ENCODE assay signal across 10 cellular contexts in the genomic region with DNA sequence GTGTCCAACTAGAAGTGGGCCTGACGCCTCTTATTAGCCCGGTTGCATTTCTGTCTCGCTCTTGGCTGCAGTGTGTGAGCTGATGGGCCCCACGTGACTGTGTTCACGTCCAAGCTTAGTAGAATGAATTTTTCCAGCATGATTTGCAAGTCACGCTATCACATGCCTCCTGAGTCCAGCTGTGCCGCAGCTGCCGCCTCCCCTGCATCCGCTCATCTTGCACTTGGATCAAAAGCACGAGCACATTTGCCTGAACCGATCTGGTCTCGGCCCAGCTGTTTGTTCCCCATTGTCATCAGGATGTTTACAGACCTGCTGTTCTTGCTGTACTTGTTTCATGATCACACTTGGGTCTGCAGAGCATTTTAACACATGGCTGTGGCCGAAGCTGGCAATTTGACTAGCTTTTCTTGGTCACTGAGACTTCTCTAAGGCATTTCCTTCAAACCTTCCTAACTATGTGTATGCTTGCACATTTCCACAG.
DNase-seq lines count a peak whose midpoint lies in the region; ATAC-seq and TF ChIP-seq lines count a peak whose summit lies in the region.
"Had no signal": no experiment of that assay in that cellular context is flagged by ENCODE, and none has a peak within 500 bp of the region (broad histone marks: within the 10 kb centered on the region; RNA-seq: fewer than 3 reads in every experiment).

No MANE protein-coding gene starts in this region.

- H3K36me3 Mint-ChIP-seq in CD8-positive, alpha-beta memory T cell, result no peaks in the 10 kb centered on the region
- H3K36me3 Mint-ChIP-seq: type B pancreatic cell had no signal

- dilution Hi-C loops in mammary epithelial cell (cut with HindIII; ENCODE audit: low sequenced_read_pairs), result no loop called here

- no peak for ATAC-seq in HG03159 (IDR thresholded peaks at IDR 0.05; ENCODE audit: unreplicated experiment)

- CTCF ChIA-PET in mammary epithelial cell (lab: Charles Lee; ENCODE audit: low non-redundant PET), result no interaction called here
- CTCF ChIA-PET in CD8-positive, alpha-beta memory T cell (lab: Charles Lee), result no interaction called here

- TF ChIP-seq CTCF in breast epithelium (IDR thresholded peaks at IDR 0.05) (no peak), mammary epithelial cell (conservative IDR thresholded peaks at IDR 0.05 in 1 of 2, IDR thresholded peaks at IDR 0.05 in 1 of 2; ENCODE audit: extremely low read depth in 1 of 2, insufficient read depth in 1 of 2, low read depth in 1 of 2, low read length in 2 of 2) (no peak), esophagus muscularis mucosa (IDR thresholded peaks at IDR 0.05) (no peak), vagina (IDR thresholded peaks at IDR 0.05) (no peak)

- TF ChIP-seq POLR2A in breast epithelium (IDR thresholded peaks at IDR 0.05), result no peak
- no peak for TF ChIP-seq POLR2A in esophagus muscularis mucosa (IDR thresholded peaks at IDR 0.05; ENCODE audit: low read depth)
- TF ChIP-seq POLR2A in vagina (IDR thresholded peaks at IDR 0.05), result no peak

- no peaks in the 10 kb centered on the region for H3K9me3 ChIP-seq in breast epithelium
- H3K9me3 ChIP-seq in mammary epithelial cell (replicated peaks; ENCODE audit: insufficient read depth, low read length), result no peaks in the 10 kb centered on the region
- no peaks in the 10 kb centered on the region for H3K9me3 ChIP-seq in esophagus muscularis mucosa
- H3K9me3 ChIP-seq in muscle layer of duodenum (ENCODE audit: control insufficient read depth in 1 of 2, low read length in 2 of 2), result no peaks in the 10 kb centered on the region
- H3K9me3 ChIP-seq in vagina, result no peaks in the 10 kb centered on the region
- no peaks in the 10 kb centered on the region for H3K9me3 ChIP-seq in CD8-positive, alpha-beta memory T cell (ENCODE audit: low read length)

- WGBS in mammary epithelial cell (ENCODE audit: low coverage, missing lambda C conversion rate), result 80% methylated on average over 10 of the region's 13 CpGs
- WGBS in esophagus muscularis mucosa, result 37% methylated on average over 13 of the region's 13 CpGs

- H3K4me1 Mint-ChIP-seq in CD8-positive, alpha-beta memory T cell, result peaks cover 0 to 4% (median 2%) of the 10 kb centered on the region in 3 donors

- no TSS peak for BruUV-seq in mammary epithelial cell (replicated peaks; lab: Mats Ljungman, UMichigan)

- no peaks in the 10 kb centered on the region for H3K27me3 ChIP-seq in breast epithelium
- peaks cover 3% of the 10 kb centered on the region for H3K27me3 ChIP-seq in mammary epithelial cell (ENCODE audit: insufficient read depth, low read length)
- H3K27me3 ChIP-seq in esophagus muscularis mucosa, result no peaks in the 10 kb centered on the region
- no peaks in the 10 kb centered on the region for H3K27me3 ChIP-seq in muscle layer of duodenum (ENCODE audit: low read depth, low read length)
- no peaks in the 10 kb centered on the region for H3K27me3 ChIP-seq in vagina
- no peaks in the 10 kb centered on the region for H3K27me3 ChIP-seq in CD8-positive, alpha-beta memory T cell (ENCODE audit: insufficient read depth, low read length, poor library complexity, severe bottlenecking)

- H3K79me2 ChIP-seq in mammary epithelial cell (ENCODE audit: insufficient read depth, low read length), result no peaks in the 10 kb centered on the region

- no peak overlapping the region for H3K4me2 ChIP-seq in mammary epithelial cell (ENCODE audit: insufficient read depth, low read depth, low read length)

- no peaks in the 10 kb centered on the region for H3K4me1 ChIP-seq in breast epithelium
- no peaks in the 10 kb centered on the region for H3K4me1 ChIP-seq in mammary epithelial cell (ENCODE audit: insufficient read depth, low read length)
- H3K4me1 ChIP-seq in esophagus muscularis mucosa, result peaks cover 26 to 39% (median 33%) of the 10 kb centered on the region in 4 donors
- no peaks in the 10 kb centered on the region for H3K4me1 ChIP-seq in muscle layer of duodenum (ENCODE audit: control insufficient read depth in 1 of 2, insufficient read depth in 2 of 2, low read length in 2 of 2)
- H3K4me1 ChIP-seq in vagina, result peaks cover 42% of the 10 kb centered on the region
- no peaks in the 10 kb centered on the region for H3K4me1 ChIP-seq in CD8-positive, alpha-beta memory T cell (ENCODE audit: insufficient read depth, low read length)

- H3K27ac Mint-ChIP-seq in CD8-positive, alpha-beta memory T cell, result peak overlapping the region in 1 of 8 donors; percentile 4
- H3K27ac Mint-ChIP-seq: activated T-helper 2 cell treated with anti-CD3 and anti-CD28 coated beads, Interferon-gamma antibody, Interleukin-2, Interleukin-4, amounts not matched to agents 10 μg/mL and 5 μg/mL and 100 μg/mL, durations not matched to agents 14 hours and 24 hours and 36 hours; type B pancreatic cell had no signal

- POLR2A ChIA-PET in CD8-positive, alpha-beta memory T cell (lab: Charles Lee), result no interaction called here

- no peak overlapping the region for H2AFZ ChIP-seq in mammary epithelial cell (ENCODE audit: low read depth, low read length)

- no peak for TF ChIP-seq EP300 in esophagus muscularis mucosa (IDR thresholded peaks at IDR 0.05)

- H3K9ac ChIP-seq in mammary epithelial cell (ENCODE audit: insufficient read depth, low read length), result no peak overlapping the region

- intact Hi-C loops in breast epithelium (cut with DNase I; ENCODE audit: low total_unique reads), result no loop called here
- intact Hi-C loops in mammary epithelial cell (cut with micrococcal nuclease), result no loop called here
- intact Hi-C loops in esophagus muscularis mucosa (cut with DNase I), result no loop called here
- intact Hi-C loops in vagina (cut with DNase I), result no loop called here

- DNase-seq in breast epithelium (ENCODE audit: low spot score in 2 of 2), result peak in 1 of 2 donors; percentile 60
- DNase-seq in mammary epithelial cell, result no peak
- peak; percentile 97 for DNase-seq in esophagus muscularis mucosa (ENCODE audit: extremely low spot score)
- peak in 1 of 2 donors; percentile 97 for DNase-seq in vagina (ENCODE audit: extremely low spot score in 2 of 2)
- no peak for DNase-seq in CD8-positive, alpha-beta memory T cell
- DNase-seq in D341Med (ENCODE audit: low spot score), result no peak

- peak overlapping the region in 1 of 3 donors; percentile 17 for H3K4me3 ChIP-seq in breast epithelium
- H3K4me3 ChIP-seq in mammary epithelial cell (replicated peaks in 1 of 3; ENCODE audit: insufficient read depth in 1 of 3, low read depth in 2 of 3, low read length in 3 of 3), result no peak overlapping the region
- H3K4me3 ChIP-seq in esophagus muscularis mucosa, result peak overlapping the region in 1 of 4 donors; percentile 0
- no peak overlapping the region for H3K4me3 ChIP-seq in muscle layer of duodenum (ENCODE audit: low read depth in 1 of 2, low read length in 2 of 2)
- H3K4me3 ChIP-seq in vagina, result no peak overlapping the region
- H3K4me3 ChIP-seq in CD8-positive, alpha-beta memory T cell (ENCODE audit: low read length), result no peak overlapping the region

- H3K27ac ChIP-seq in breast epithelium, result peak overlapping the region; percentile 52 to 84
- no peak overlapping the region for H3K27ac ChIP-seq in mammary epithelial cell (ENCODE audit: insufficient read depth, low read depth, low read length)
- peak overlapping the region; percentile 62 to 75 (median 70) for H3K27ac ChIP-seq in esophagus muscularis mucosa (replicated peaks in 1 of 4)
- H3K27ac ChIP-seq in muscle layer of duodenum (ENCODE audit: low read length), result peak overlapping the region; percentile 35
- H3K27ac ChIP-seq in vagina, result peak overlapping the region; percentile 77
- no peak overlapping the region for H3K27ac ChIP-seq in CD8-positive, alpha-beta memory T cell (ENCODE audit: low read depth, low read length)

- H3K36me3 ChIP-seq in breast epithelium, result no peaks in the 10 kb centered on the region
- H3K36me3 ChIP-seq in mammary epithelial cell (ENCODE audit: insufficient read depth, low read length), result no peaks in the 10 kb centered on the region
- H3K36me3 ChIP-seq in esophagus muscularis mucosa, result no peaks in the 10 kb centered on the region
- H3K36me3 ChIP-seq in muscle layer of duodenum (ENCODE audit: control insufficient read depth in 1 of 2, insufficient read depth in 2 of 2, low read length in 2 of 2), result no peaks in the 10 kb centered on the region
- H3K36me3 ChIP-seq in vagina, result no peaks in the 10 kb centered on the region
- no peaks in the 10 kb centered on the region for H3K36me3 ChIP-seq in CD8-positive, alpha-beta memory T cell (ENCODE audit: insufficient read depth, low read length)

- no peak overlapping the region for H3K4me3 Mint-ChIP-seq in CD8-positive, alpha-beta memory T cell
- H3K4me3 Mint-ChIP-seq: type B pancreatic cell had no signal

- H3K27me3 Mint-ChIP-seq in CD8-positive, alpha-beta memory T cell, result no peaks in the 10 kb centered on the region
- H3K27me3 Mint-ChIP-seq: type B pancreatic cell had no signal

- in situ Hi-C loops in mammary epithelial cell (cut with MboI; ENCODE audit: low sequenced_read_pairs in 2 of 2), result no loop called here

- no peaks in the 10 kb centered on the region for H4K20me1 ChIP-seq in mammary epithelial cell (ENCODE audit: insufficient read depth, low read length)

- H3K9me3 Mint-ChIP-seq in CD8-positive, alpha-beta memory T cell, result peaks cover 0 to 4% (median 0%) of the 10 kb centered on the region in 5 donors
- H3K9me3 Mint-ChIP-seq: activated T-helper 2 cell treated with anti-CD3 and anti-CD28 coated beads, Interferon-gamma antibody, Interleukin-2, Interleukin-4, amounts not matched to agents 10 μg/mL and 5 μg/mL and 100 μg/mL, durations not matched to agents 14 hours and 24 hours and 36 hours; type B pancreatic cell had no signal

Comparison
In these comparisons a context has a peak if more than half of its experiments do, and no peak if none do; other contexts are left out.
1. H3K27ac ChIP-seq: peak in breast epithelium (2 of 2), esophagus muscularis mucosa (4 of 4), muscle layer of duodenum (single experiment) and vagina (single experiment); none in mammary epithelial cell (single experiment) and CD8-positive, alpha-beta memory T cell (single experiment).